ENCODE assay signal across 1 cellular context in the genomic region with DNA sequence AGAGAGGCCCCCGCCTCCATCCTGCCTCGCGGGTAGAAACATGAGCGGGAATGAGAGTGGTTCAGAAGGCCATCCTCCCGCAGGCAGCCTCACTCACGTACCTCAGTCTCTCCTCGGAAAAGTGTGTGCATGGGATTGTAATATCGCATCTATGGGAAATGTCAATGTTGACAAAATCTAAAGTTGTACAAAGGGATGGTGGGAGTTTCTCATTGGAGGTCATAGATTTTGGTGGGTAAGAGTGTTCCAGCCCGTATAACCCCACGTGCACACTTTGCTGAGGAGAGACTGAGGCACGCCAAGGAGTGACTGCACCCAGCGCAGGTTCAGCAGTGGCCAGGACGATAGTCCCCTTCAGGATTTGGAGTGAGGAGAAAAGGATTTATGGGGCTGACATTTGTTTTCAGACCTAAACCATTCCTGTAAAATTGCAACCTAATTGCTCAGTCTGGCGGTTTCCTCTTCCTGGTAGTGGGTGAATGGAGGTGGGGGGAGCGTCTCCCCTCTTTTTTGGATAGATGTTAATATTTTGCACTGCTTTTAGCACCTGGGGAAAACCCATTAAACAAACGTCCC.
TF ChIP-seq lines count a peak whose summit lies in the region.

No MANE protein-coding gene starts in this region.

TF ChIP-seq in IMR-90, 13 proteins besides CTCF, POLR2A, EP300 and RAD21 (continued from another document):
- TF ChIP-seq, protein P1, sequence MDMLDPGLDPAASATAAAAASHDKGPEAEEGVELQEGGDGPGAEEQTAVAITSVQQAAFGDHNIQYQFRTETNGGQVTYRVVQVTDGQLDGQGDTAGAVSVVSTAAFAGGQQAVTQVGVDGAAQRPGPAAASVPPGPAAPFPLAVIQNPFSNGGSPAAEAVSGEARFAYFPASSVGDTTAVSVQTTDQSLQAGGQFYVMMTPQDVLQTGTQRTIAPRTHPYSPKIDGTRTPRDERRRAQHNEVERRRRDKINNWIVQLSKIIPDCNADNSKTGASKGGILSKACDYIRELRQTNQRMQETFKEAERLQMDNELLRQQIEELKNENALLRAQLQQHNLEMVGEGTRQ (IDR thresholded peaks at IDR 0.05; ENCODE audit: low read depth, low read length): no peak
- TF ChIP-seq NFE2L2 (IDR thresholded peaks at IDR 0.05; ENCODE audit: low read depth, low read length): no peak
- TF ChIP-seq SMC3 (IDR thresholded peaks at IDR 0.05; ENCODE audit: low read depth, low read length): no peak
- no peak for TF ChIP-seq MAZ (IDR thresholded peaks at IDR 0.05; ENCODE audit: borderline replicate concordance, low read depth, low read length)
- TF ChIP-seq MXI1 (IDR thresholded peaks at IDR 0.05; ENCODE audit: borderline replicate concordance, low read depth, low read length): no peak
- no peak for TF ChIP-seq RFX5 (IDR thresholded peaks at IDR 0.05; ENCODE audit: low read depth, low read length)
- no peak for TF ChIP-seq CHD1 (IDR thresholded peaks at IDR 0.05; ENCODE audit: low read depth, low read length)
- no peak for TF ChIP-seq RCOR1 (IDR thresholded peaks at IDR 0.05; ENCODE audit: insufficient replicate concordance, low read length)
- TF ChIP-seq, protein P2, sequence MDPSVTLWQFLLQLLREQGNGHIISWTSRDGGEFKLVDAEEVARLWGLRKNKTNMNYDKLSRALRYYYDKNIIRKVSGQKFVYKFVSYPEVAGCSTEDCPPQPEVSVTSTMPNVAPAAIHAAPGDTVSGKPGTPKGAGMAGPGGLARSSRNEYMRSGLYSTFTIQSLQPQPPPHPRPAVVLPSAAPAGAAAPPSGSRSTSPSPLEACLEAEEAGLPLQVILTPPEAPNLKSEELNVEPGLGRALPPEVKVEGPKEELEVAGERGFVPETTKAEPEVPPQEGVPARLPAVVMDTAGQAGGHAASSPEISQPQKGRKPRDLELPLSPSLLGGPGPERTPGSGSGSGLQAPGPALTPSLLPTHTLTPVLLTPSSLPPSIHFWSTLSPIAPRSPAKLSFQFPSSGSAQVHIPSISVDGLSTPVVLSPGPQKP (IDR thresholded peaks at IDR 0.05; ENCODE audit: borderline replicate concordance, low read depth, low read length): no peak
- no peak for TF ChIP-seq BHLHE40 (IDR thresholded peaks at IDR 0.05; ENCODE audit: low read depth, low read length)
- no peak for TF ChIP-seq CEBPB (IDR thresholded peaks at IDR 0.05; ENCODE audit: low read depth, low read length)
- TF ChIP-seq FOS (IDR thresholded peaks at IDR 0.05; ENCODE audit: low read depth, low read length): no peak
